ENCODE assay signal across 8 cellular contexts in the genomic region with DNA sequence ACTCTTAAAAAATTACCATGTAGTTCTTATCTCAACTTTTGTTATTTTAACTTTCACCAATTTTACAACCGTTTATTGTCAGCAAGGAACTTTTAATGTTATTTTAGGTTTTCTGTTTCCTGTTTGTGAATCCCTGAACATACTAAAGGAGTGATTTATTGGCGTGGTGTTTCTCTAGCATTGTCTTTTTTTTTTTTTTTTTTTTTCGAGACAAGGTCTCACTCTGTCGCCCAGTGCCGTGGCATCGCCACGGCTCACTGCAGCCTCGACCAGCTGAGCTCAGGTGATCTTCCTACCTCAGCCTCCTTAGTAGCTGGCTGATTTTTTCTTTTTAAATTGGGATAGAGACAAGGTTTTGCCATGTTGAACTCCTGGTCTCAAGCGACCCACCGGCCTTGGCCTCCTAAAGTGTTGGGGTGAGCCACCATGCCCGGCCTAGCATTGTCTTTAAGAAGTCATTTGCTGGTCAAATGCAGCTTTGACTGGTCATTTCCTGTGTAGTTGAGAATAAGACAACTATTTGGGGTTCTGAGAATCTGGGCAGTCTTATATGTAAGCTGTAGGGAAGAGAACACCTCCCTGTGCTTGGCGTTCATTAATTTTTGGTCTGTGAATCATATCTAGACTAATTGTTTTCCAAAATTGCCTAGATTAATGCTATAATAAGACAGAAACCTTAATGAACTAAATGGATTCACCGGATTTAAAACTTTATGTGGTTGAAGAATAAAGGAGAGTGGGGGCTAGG. TPM values are rescaled to one million over a fixed set of nuclear protein-coding genes. Genes with fewer than 3 reads are reported as not detected.
DNase-seq lines count a peak whose midpoint lies in the region; ATAC-seq, FAIRE-seq and TF ChIP-seq lines count a peak whose summit lies in the region.

No MANE protein-coding gene starts in this region.

- dilution Hi-C loops in endothelial cell of umbilical vein (cut with MboI; ENCODE audit: extremely low pct_ligation_motif_present, low sequenced_read_pairs): no loop called here

- H3K4me1 Mint-ChIP-seq in CD8-positive, alpha-beta memory T cell: peaks cover 35 to 62% (median 60%) of the 10 kb centered on the region in 3 donors

- CTCF ChIA-PET in CD8-positive, alpha-beta memory T cell (lab: Charles Lee): no interaction called here
- CTCF ChIA-PET in OCI-LY7 (lab: Charles Lee; ENCODE audit: unreplicated experiment) (no interaction called here), endothelial cell of umbilical vein (lab: Charles Lee) (interaction anchor here (3.5 kb wide), 1 partner anchor 728 kb away, joined by 13 read pairs; no protein-coding TSS in a partner anchor)

- intact Hi-C loops in OCI-LY7 (cut with micrococcal nuclease; ENCODE audit: unreplicated experiment) (loop anchor here (5.0 kb wide), 3 partner anchors 223 to 822 kb away; a partner anchor contains a TSS), endothelial cell of umbilical vein (cut with micrococcal nuclease) (loop anchor here (5.0 kb wide), 3 partner anchors 807 to 907 kb away; a partner anchor contains a TSS)

- H3K4me3 ChIP-seq in CD8-positive, alpha-beta memory T cell (ENCODE audit: low read length): peak overlapping the region; percentile 13
- H3K4me3 ChIP-seq in OCI-LY7 (ENCODE audit: low read depth, low read length, poor library complexity, severe bottlenecking) (peak overlapping the region; percentile 99), endothelial cell of umbilical vein (replicated peaks in 1 of 3; ENCODE audit: insufficient read depth in 1 of 3, low read depth in 1 of 3, low read length in 3 of 3) (peak overlapping the region; percentile 94 to 99 (median 96)), retinal pigment epithelial cell (ENCODE audit: low read length) (peak overlapping the region; percentile 34)

- POLR2A ChIA-PET in CD8-positive, alpha-beta memory T cell (lab: Charles Lee): no interaction called here
- POLR2A ChIA-PET in OCI-LY7 (lab: Charles Lee) (interaction anchor here (0.5 to 3.6 kb wide), 8 partner anchors 19 to 822 kb away, joined by 3 to 19 read pairs (median 4); no protein-coding TSS in a partner anchor), endothelial cell of umbilical vein (lab: Charles Lee) (interaction anchor here (0.6 to 0.7 kb wide), 3 partner anchors 9 to 811 kb away, joined by 3 to 6 read pairs (median 3); no protein-coding TSS in a partner anchor)

- H3K79me2 ChIP-seq in OCI-LY7 (ENCODE audit: insufficient read depth, low read depth, low read length) (peaks cover 70% of the 10 kb centered on the region), endothelial cell of umbilical vein (ENCODE audit: control insufficient read depth, insufficient read depth, low read length) (peaks cover 66% of the 10 kb centered on the region)

- no peak overlapping the region for H3K27ac ChIP-seq in CD8-positive, alpha-beta memory T cell (ENCODE audit: low read depth, low read length)
- H3K27ac ChIP-seq in OCI-LY7 (ENCODE audit: low read depth, low read length, poor library complexity, severe bottlenecking): peak overlapping the region; percentile 96
- peak overlapping the region; percentile 68 for H3K27ac ChIP-seq in endothelial cell of umbilical vein (ENCODE audit: insufficient read depth, low read depth, low read length)
- no peak overlapping the region for H3K27ac ChIP-seq in substantia nigra (ENCODE audit: low read depth, low read length, poor library complexity, severe bottlenecking)

- H4K20me1 ChIP-seq in OCI-LY7 (ENCODE audit: insufficient read depth, low read length) (peaks cover 20% of the 10 kb centered on the region), endothelial cell of umbilical vein (replicated peaks; ENCODE audit: control insufficient read depth, extremely low read depth, insufficient read depth, low read length) (peaks cover 12% of the 10 kb centered on the region)

- H3K27me3 Mint-ChIP-seq in CD8-positive, alpha-beta memory T cell: peaks cover 14 to 18% of the 10 kb centered on the region in 2 donors

- H3K9me3 Mint-ChIP-seq in CD8-positive, alpha-beta memory T cell: peaks cover 0 to 4% (median 0%) of the 10 kb centered on the region in 5 donors

- H3K27ac Mint-ChIP-seq in CD8-positive, alpha-beta memory T cell: peak overlapping the region in 6 of 8 donors; percentile 8 to 95 (median 66)

- peak overlapping the region; percentile 94 to 99 (median 96) for H3K4me3 Mint-ChIP-seq in CD8-positive, alpha-beta memory T cell

- H3K9ac ChIP-seq in endothelial cell of umbilical vein (replicated peaks; ENCODE audit: extremely low read depth, insufficient read depth, low read length): peak overlapping the region; percentile 83

- H2AFZ ChIP-seq in OCI-LY7 (ENCODE audit: low read length): no peak overlapping the region; the same call in 1 of the 2 replicates
- no peak overlapping the region for H2AFZ ChIP-seq in endothelial cell of umbilical vein (ENCODE audit: low read depth, low read length)

- peaks cover 11 to 43% (median 13%) of the 10 kb centered on the region in 3 donors for H3K36me3 Mint-ChIP-seq in CD8-positive, alpha-beta memory T cell

- FAIRE-seq in endothelial cell of umbilical vein (lab: Jason Lieb, UNC): peak; percentile 71

- TF ChIP-seq CTCF in OCI-LY7 (conservative IDR thresholded peaks at IDR 0.05; ENCODE audit: low read length) (no peak), endothelial cell of umbilical vein (IDR thresholded peaks at IDR 0.05; ENCODE audit: extremely low read depth in 1 of 2, insufficient read depth in 1 of 2, low read depth in 1 of 2, low read length in 2 of 2) (no peak), retinal pigment epithelial cell (conservative IDR thresholded peaks at IDR 0.05; ENCODE audit: low read depth, low read length) (no peak)

- H3K4me1 ChIP-seq in CD8-positive, alpha-beta memory T cell (ENCODE audit: insufficient read depth, low read length): peaks cover 40% of the 10 kb centered on the region
- peaks cover 38% of the 10 kb centered on the region for H3K4me1 ChIP-seq in OCI-LY7 (ENCODE audit: insufficient read depth, low read length, poor library complexity, severe bottlenecking)
- H3K4me1 ChIP-seq in endothelial cell of umbilical vein (ENCODE audit: control insufficient read depth, extremely low read depth, insufficient read depth, low read length): peaks cover 24% of the 10 kb centered on the region

- no peaks in the 10 kb centered on the region for H3K27me3 ChIP-seq in CD8-positive, alpha-beta memory T cell (ENCODE audit: insufficient read depth, low read length, poor library complexity, severe bottlenecking)
- no peaks in the 10 kb centered on the region for H3K27me3 ChIP-seq in endothelial cell of umbilical vein (ENCODE audit: control insufficient read depth in 2 of 2, insufficient read depth in 2 of 2, low read length in 2 of 2)

- BruUV-seq in OCI-LY7 (replicated peaks; lab: Mats Ljungman, UMichigan) (no TSS peak), endothelial cell of umbilical vein (replicated peaks; lab: Mats Ljungman, UMichigan) (no TSS peak)

- no peaks in the 10 kb centered on the region for H3K9me2 ChIP-seq in OCI-LY7 (ENCODE audit: insufficient read depth, low read length)

- TF ChIP-seq POLR2A in endothelial cell of umbilical vein (IDR thresholded peaks at IDR 0.05; ENCODE audit: low read depth, low read length): peak; percentile 49

- no peak for DNase-seq in CD8-positive, alpha-beta memory T cell
- peak; percentile 67 for DNase-seq in OCI-LY7 (ENCODE audit: low spot score)
- DNase-seq in endothelial cell of umbilical vein (ENCODE audit: low read depth, low spot score): peak; percentile 83
- DNase-seq in retinal pigment epithelial cell (ENCODE audit: low read depth): no peak
- no peak for DNase-seq in AG08395 (ENCODE audit: low spot score)
- DNase-seq in substantia nigra (lab: John Stamatoyannopoulos, UW): no peak
- DNase-seq in AG20443 (ENCODE audit: low spot score): no peak

- H3K4me2 ChIP-seq in OCI-LY7 (ENCODE audit: low read length) (peak overlapping the region; percentile 97), endothelial cell of umbilical vein (ENCODE audit: insufficient read depth, low read length) (peak overlapping the region; percentile 98)

- no peaks in the 10 kb centered on the region for H3K9me1 ChIP-seq in endothelial cell of umbilical vein (replicated peaks; ENCODE audit: control insufficient read depth, extremely low read depth, insufficient read depth, low read length)

- H3K36me3 ChIP-seq in CD8-positive, alpha-beta memory T cell (ENCODE audit: insufficient read depth, low read length): peaks cover 15% of the 10 kb centered on the region
- H3K36me3 ChIP-seq in OCI-LY7 (ENCODE audit: insufficient read depth, low read length) (peaks cover 52% of the 10 kb centered on the region), endothelial cell of umbilical vein (ENCODE audit: control insufficient read depth in 2 of 2, extremely low read depth in 1 of 2, insufficient read depth in 2 of 2, low read length in 2 of 2) (peaks cover 0 to 15% of the 10 kb centered on the region in 2 experiments)

- H3K9me3 ChIP-seq in CD8-positive, alpha-beta memory T cell (ENCODE audit: low read length): no peaks in the 10 kb centered on the region
- peaks cover 19% of the 10 kb centered on the region; the same call in 1 of the 2 replicates for H3K9me3 ChIP-seq in OCI-LY7 (ENCODE audit: low read length)
- no peaks in the 10 kb centered on the region for H3K9me3 ChIP-seq in endothelial cell of umbilical vein (replicated peaks; ENCODE audit: control insufficient read depth, insufficient read depth, low read length)

- ATAC-seq in GM21576 (IDR thresholded peaks at IDR 0.05; ENCODE audit: unreplicated experiment): peak; percentile 29

RNA-seq across cellular contexts. Expression of a gene that starts 2.1 kb away (rescaled TPM):
- 10 to 100 TPM; 34.3 to 37.8 TPM for total RNA-seq in CD8-positive, alpha-beta memory T cell
- polyA plus RNA-seq in CD8-positive, alpha-beta memory T cell: 24.6 TPM
- 54.8 and 63.6 TPM in 2 replicates for total RNA-seq in OCI-LY7 (2014; rRNA removed; shearing (Covaris generic))
- total RNA-seq in OCI-LY7 (2022) (68.5 and 71.8 TPM in 2 replicates), endothelial cell of umbilical vein (99.8 and 123 TPM in 2 replicates)
- 22.0 and 30.4 TPM in 2 replicates for polyA plus RNA-seq in endothelial cell of umbilical vein
- 28.0 and 29.5 TPM in 2 replicates for polyA plus RNA-seq in endothelial cell of umbilical vein (2011; cell fraction: cytosol; rRNA removed)
- 130 and 182 TPM in 2 replicates for polyA plus RNA-seq in endothelial cell of umbilical vein (2011; cell fraction: nucleus; rRNA removed)
- polyA plus RNA-seq in endothelial cell of umbilical vein (2012): 58.0 and 64.6 TPM in 2 replicates
- polyA minus RNA-seq in endothelial cell of umbilical vein: 108 and 122 TPM in 2 replicates
- polyA minus RNA-seq in endothelial cell of umbilical vein (2011; cell fraction: cytosol; rRNA and poly(A)+ RNA removed): 25.2 TPM
- 282 and 380 TPM in 2 replicates for polyA minus RNA-seq in endothelial cell of umbilical vein (2011; cell fraction: nucleus; rRNA and poly(A)+ RNA removed)

RNA-seq across cellular contexts. Expression of a gene that starts 25.4 kb away (rescaled TPM):
- under 1 TPM; 0.69 to 0.72 TPM for total RNA-seq in CD8-positive, alpha-beta memory T cell
- polyA plus RNA-seq in CD8-positive, alpha-beta memory T cell: not detected
- 0.08 TPM in 1 of 2 replicates, not detected in the other for total RNA-seq in OCI-LY7 (2014; rRNA removed; shearing (Covaris generic))
- total RNA-seq in OCI-LY7 (2022) (0.25 and 0.31 TPM in 2 replicates), endothelial cell of umbilical vein (2.2 and 2.5 TPM in 2 replicates)
- 1.4 and 1.5 TPM in 2 replicates for polyA plus RNA-seq in endothelial cell of umbilical vein
- polyA plus RNA-seq in endothelial cell of umbilical vein (2011; cell fraction: cytosol; rRNA removed): 1.2 and 1.3 TPM in 2 replicates
- 2.8 and 3.5 TPM in 2 replicates for polyA plus RNA-seq in endothelial cell of umbilical vein (2011; cell fraction: nucleus; rRNA removed)
- polyA plus RNA-seq in endothelial cell of umbilical vein (2012): 0.98 and 1.1 TPM in 2 replicates
- polyA minus RNA-seq in endothelial cell of umbilical vein: 3.0 TPM in 2 replicates
- polyA minus RNA-seq in endothelial cell of umbilical vein (2011; cell fraction: cytosol; rRNA and poly(A)+ RNA removed): 0.10 TPM
- polyA minus RNA-seq in endothelial cell of umbilical vein (2011; cell fraction: nucleus; rRNA and poly(A)+ RNA removed): 2.2 and 3.3 TPM in 2 replicates

Comparison
In these comparisons a context has a peak if more than half of its experiments do, and no peak if none do; other contexts are left out.
1. DNase-seq: peak in OCI-LY7 (single experiment) and endothelial cell of umbilical vein (single experiment); none in CD8-positive, alpha-beta memory T cell (0 of 5), retinal pigment epithelial cell (single experiment), AG08395 (single experiment), substantia nigra (0 of 49) and AG20443 (single experiment).
2. H3K27ac ChIP-seq: peak in OCI-LY7 (single experiment) and endothelial cell of umbilical vein (single experiment); none in CD8-positive, alpha-beta memory T cell (single experiment) and substantia nigra (single experiment).
3. H3K4me3 ChIP-seq: peak in every context shown above with its lines; median percentile 99 in OCI-LY7; 96 in endothelial cell of umbilical vein; 34 in retinal pigment epithelial cell; 13 in CD8-positive, alpha-beta memory T cell.